In the genomic region with DNA sequence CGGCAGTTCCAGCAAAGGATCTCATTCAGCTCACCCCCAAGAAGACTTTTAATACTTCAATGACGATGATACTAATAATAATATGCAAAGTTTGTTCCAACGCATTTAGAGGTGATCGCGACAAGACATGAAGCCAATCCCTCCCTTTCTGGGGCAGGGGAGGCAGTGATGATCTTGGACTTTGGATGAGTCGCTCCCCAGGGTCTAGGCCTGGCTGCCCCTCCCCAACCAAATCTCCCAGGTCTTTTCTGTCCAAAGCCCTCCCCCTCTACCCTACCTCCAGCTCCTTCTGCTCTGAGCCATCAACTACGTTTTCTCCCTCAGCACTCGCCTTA, we compare ENCODE assay signal across 8 cellular contexts. TPM values are rescaled to one million over a fixed set of nuclear protein-coding genes. Genes with fewer than 3 reads are reported as not detected.
DNase-seq lines count a peak whose midpoint lies in the region; ATAC-seq and TF ChIP-seq lines count a peak whose summit lies in the region.

No MANE protein-coding gene starts in this region.

- no peak for TF ChIP-seq CTCF in GM12865 (IDR thresholded peaks at IDR 0.05; ENCODE audit: insufficient read depth, low read depth, low read length, missing control alignments)
- TF ChIP-seq CTCF in fibroblast of lung (conservative IDR thresholded peaks at IDR 0.05 in 1 of 2, IDR thresholded peaks at IDR 0.05 in 1 of 2; ENCODE audit: low read depth in 1 of 2, low read length in 2 of 2) = no peak
- no peak for TF ChIP-seq CTCF in prostate gland (IDR thresholded peaks at IDR 0.05)

- intact Hi-C loops in prostate gland (cut with DNase I) = loop anchor here (5.0 kb wide), 1 partner anchor 86 kb away; the partner anchor contains the start of gene POLR1H

- H3K4me1 ChIP-seq in fibroblast of lung (ENCODE audit: control insufficient read depth, extremely low read depth, insufficient read depth, low read length) (peaks cover 4% of the 10 kb centered on the region), prostate gland (replicated peaks) (peaks cover 4% of the 10 kb centered on the region)

- peak overlapping the region; percentile 87 for H2AFZ ChIP-seq in fibroblast of lung (ENCODE audit: low read length)

- peak overlapping the region; percentile 83 to 91 (median 85) for H3K4me3 Mint-ChIP-seq in T-cell

- H3K4me2 ChIP-seq in fibroblast of lung (ENCODE audit: extremely low read depth, insufficient read depth, low read length) = peak overlapping the region; percentile 89

- peak overlapping the region in 1 of 2 donors; percentile 12 for H3K27ac Mint-ChIP-seq in T-cell

- POLR2A ChIA-PET in T-cell (lab: Charles Lee) = interaction anchor here (0.6 to 0.9 kb wide), 2 partner anchors 31 to 32 kb away, joined by 3 read pairs; no protein-coding TSS in a partner anchor

- peak overlapping the region; percentile 64 for H3K9ac ChIP-seq in fibroblast of lung (ENCODE audit: insufficient read depth, low read length)

- H3K9me3 ChIP-seq in fibroblast of lung (ENCODE audit: control insufficient read depth, insufficient read depth, low read depth, low read length) (no peaks in the 10 kb centered on the region), prostate gland (no peaks in the 10 kb centered on the region)

- no peaks in the 10 kb centered on the region for H4K20me1 ChIP-seq in fibroblast of lung (ENCODE audit: control insufficient read depth, extremely low read depth, insufficient read depth, low read length)

- H3K4me3 ChIP-seq in GM12865 (ENCODE audit: low read depth, low read length) = peak overlapping the region; percentile 59
- H3K4me3 ChIP-seq in fibroblast of lung (replicated peaks in 1 of 4; ENCODE audit: control extremely low read depth in 1 of 4, insufficient read depth in 1 of 4, low read depth in 3 of 4, low read length in 4 of 4) = peak overlapping the region; percentile 58 to 65 (median 61)
- peak overlapping the region; percentile 37 to 48 for H3K4me3 ChIP-seq in prostate gland

- peaks cover 3% of the 10 kb centered on the region for H3K36me3 Mint-ChIP-seq in T-cell

- H3K27me3 Mint-ChIP-seq in T-cell = peaks cover 37 to 64% of the 10 kb centered on the region in 2 donors

- H3K79me2 ChIP-seq in fibroblast of lung (ENCODE audit: control insufficient read depth, insufficient read depth, low read length) = no peaks in the 10 kb centered on the region

- no peak for TF ChIP-seq POLR2A in prostate gland (IDR thresholded peaks at IDR 0.05)

- ATAC-seq in T-cell (replicated peaks in 1 of 4) (peak in 1 of 4 experiments; percentile 13), GM19395 (IDR thresholded peaks at IDR 0.05; ENCODE audit: unreplicated experiment) (no peak)

- 15% methylated on average over 8 of the region's 8 CpGs for WGBS in prostate gland

- peak overlapping the region; percentile 88 for H3K27ac ChIP-seq in fibroblast of lung (ENCODE audit: insufficient read depth, low read length)
- H3K27ac ChIP-seq in prostate gland = peak overlapping the region; percentile 89 to 93

- DNase-seq in GM12865 (ENCODE audit: low read depth) (no peak), T-cell (no peak), fibroblast of lung (ENCODE audit: low read depth in 2 of 2) (no peak), prostate gland (ENCODE audit: low spot score) (no peak), NCI-H774 (lab: John Stamatoyannopoulos, UW) (no peak)
- DNase-seq in stimulated activated CD4-positive, alpha-beta T cell treated with anti-CD3 and anti-CD28 coated beads, Interleukin-15, amount 100 ng/mL, for 24 hours = no peak
- no peak for DNase-seq in stimulated activated CD4-positive, alpha-beta T cell treated with anti-CD3 and anti-CD28 coated beads, Interleukin-2, amount 100 ng/mL, for 24 hours

- peaks cover 35 to 51% (median 37%) of the 10 kb centered on the region in 3 donors for H3K4me1 Mint-ChIP-seq in T-cell

- no peaks in the 10 kb centered on the region for H3K27me3 ChIP-seq in fibroblast of lung (ENCODE audit: control insufficient read depth, insufficient read depth, low read length)
- no peaks in the 10 kb centered on the region for H3K27me3 ChIP-seq in prostate gland (replicated peaks; ENCODE audit: insufficient read depth)

- no peaks in the 10 kb centered on the region for H3K9me3 Mint-ChIP-seq in T-cell

- CTCF ChIA-PET in T-cell (lab: Charles Lee) = interaction anchor here in 1 of 2 donors (1.3 kb wide), 1 partner anchor 128 kb away, joined by 4 read pairs; no protein-coding TSS in a partner anchor

- H3K36me3 ChIP-seq in fibroblast of lung (ENCODE audit: control insufficient read depth, insufficient read depth, low read length) (no peaks in the 10 kb centered on the region), prostate gland (no peaks in the 10 kb centered on the region)

RNA-seq across cellular contexts. Expression of gene HLA-A, which starts 33.9 kb away (rescaled TPM):
- 1,000 to 10,000 TPM; 1,578 to 2,596 (median 2,172) TPM for total RNA-seq in T-cell
- 280 and 666 TPM in 2 replicates for total RNA-seq in fibroblast of lung
- polyA plus RNA-seq in fibroblast of lung = 272 and 630 TPM in 2 replicates
- polyA plus RNA-seq in fibroblast of lung (2012) = 460 and 675 TPM in 2 replicates
- 343 and 357 TPM in 2 replicates for polyA minus RNA-seq in fibroblast of lung (ENCODE audit: low replicate concordance)
- total RNA-seq in prostate gland = 100 to 1,000 TPM; 564 to 620 TPM
